ENCODE assay signal across 1 cellular context in the genomic region with DNA sequence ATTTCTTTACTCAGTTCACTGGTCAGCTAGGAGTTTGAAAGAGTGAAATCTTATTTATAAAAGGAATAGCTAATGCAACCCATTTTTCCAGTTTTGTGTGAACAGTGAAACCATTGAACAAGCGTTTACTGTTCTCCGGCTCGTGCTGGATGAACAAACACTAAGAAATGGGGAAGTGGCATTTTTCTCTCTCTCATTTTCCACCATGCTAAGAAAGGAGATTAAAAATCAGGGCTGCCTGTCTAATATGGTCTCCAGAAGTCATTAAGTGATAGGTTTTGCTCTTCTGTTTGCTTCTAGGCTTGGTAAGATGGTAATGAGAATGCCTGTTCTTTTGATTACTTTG.
TF ChIP-seq lines count a peak whose summit lies in the region.

No MANE protein-coding gene starts in this region.

TF ChIP-seq in HEK293, 187 proteins besides CTCF, POLR2A, EP300 and RAD21 (continued from another document):
- TF ChIP-seq, protein P1, sequence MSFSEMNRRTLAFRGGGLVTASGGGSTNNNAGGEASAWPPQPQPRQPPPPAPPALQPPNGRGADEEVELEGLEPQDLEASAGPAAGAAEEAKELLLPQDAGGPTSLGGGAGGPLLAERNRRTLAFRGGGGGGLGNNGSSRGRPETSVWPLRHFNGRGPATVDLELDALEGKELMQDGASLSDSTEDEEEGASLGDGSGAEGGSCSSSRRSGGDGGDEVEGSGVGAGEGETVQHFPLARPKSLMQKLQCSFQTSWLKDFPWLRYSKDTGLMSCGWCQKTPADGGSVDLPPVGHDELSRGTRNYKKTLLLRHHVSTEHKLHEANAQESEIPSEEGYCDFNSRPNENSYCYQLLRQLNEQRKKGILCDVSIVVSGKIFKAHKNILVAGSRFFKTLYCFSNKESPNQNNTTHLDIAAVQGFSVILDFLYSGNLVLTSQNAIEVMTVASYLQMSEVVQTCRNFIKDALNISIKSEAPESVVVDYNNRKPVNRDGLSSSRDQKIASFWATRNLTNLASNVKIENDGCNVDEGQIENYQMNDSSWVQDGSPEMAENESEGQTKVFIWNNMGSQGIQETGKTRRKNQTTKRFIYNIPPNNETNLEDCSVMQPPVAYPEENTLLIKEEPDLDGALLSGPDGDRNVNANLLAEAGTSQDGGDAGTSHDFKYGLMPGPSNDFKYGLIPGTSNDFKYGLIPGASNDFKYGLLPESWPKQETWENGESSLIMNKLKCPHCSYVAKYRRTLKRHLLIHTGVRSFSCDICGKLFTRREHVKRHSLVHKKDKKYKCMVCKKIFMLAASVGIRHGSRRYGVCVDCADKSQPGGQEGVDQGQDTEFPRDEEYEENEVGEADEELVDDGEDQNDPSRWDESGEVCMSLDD (tag by site-specific recombination; IDR thresholded peaks at IDR 0.05) = no peak
